1 cellular context compared by ENCODE assay signal in the genomic region with DNA sequence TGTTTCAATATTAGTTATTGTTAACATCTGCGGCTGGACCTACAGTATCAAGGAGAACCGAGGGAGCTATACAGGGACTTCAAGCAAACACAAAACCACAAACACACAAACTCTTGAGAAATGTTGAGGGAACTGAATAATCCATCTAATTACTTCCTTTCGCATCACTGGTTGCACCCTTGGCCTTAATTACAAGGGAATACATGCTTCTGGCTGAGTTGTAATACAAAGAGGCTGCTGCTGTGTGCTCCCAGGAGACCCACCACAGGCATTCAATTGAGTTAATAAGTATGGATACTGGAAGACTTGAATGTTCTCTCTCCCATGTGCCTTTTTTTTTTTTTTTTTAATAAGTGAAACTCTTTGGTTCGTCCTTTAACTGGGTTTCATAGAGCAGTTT.
TF ChIP-seq lines count a peak whose summit lies in the region.

No MANE protein-coding gene starts in this region.

TF ChIP-seq in HepG2, 621 proteins besides CTCF, POLR2A, EP300 and RAD21 (continued from another document):
- no peak for TF ChIP-seq ZHX1 (CRISPR knock-in tag; IDR thresholded peaks at IDR 0.05; ENCODE audit: low read depth)
- TF ChIP-seq, protein P1, sequence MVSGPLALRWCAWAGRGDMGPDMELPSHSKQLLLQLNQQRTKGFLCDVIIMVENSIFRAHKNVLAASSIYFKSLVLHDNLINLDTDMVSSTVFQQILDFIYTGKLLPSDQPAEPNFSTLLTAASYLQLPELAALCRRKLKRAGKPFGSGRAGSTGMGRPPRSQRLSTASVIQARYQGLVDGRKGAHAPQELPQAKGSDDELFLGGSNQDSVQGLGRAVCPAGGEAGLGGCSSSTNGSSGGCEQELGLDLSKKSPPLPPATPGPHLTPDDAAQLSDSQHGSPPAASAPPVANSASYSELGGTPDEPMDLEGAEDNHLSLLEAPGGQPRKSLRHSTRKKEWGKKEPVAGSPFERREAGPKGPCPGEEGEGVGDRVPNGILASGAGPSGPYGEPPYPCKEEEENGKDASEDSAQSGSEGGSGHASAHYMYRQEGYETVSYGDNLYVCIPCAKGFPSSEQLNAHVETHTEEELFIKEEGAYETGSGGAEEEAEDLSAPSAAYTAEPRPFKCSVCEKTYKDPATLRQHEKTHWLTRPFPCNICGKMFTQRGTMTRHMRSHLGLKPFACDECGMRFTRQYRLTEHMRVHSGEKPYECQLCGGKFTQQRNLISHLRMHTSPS (CRISPR knock-in tag; IDR thresholded peaks at IDR 0.05; ENCODE audit: low read depth), result no peak
- no peak for TF ChIP-seq FOSL1 (CRISPR knock-in tag; IDR thresholded peaks at IDR 0.05; ENCODE audit: borderline replicate concordance)
- TF ChIP-seq TOE1 (CRISPR knock-in tag; IDR thresholded peaks at IDR 0.05), result no peak
- TF ChIP-seq RARA (CRISPR knock-in tag; IDR thresholded peaks at IDR 0.05), result no peak
- no peak for TF ChIP-seq ZNF136 (CRISPR knock-in tag; IDR thresholded peaks at IDR 0.05; ENCODE audit: low read depth)
- TF ChIP-seq RBM39 (IDR thresholded peaks at IDR 0.05; ENCODE audit: low read depth, low read length, poor library complexity, severe bottlenecking), result no peak
- no peak for TF ChIP-seq ERF (CRISPR knock-in tag; IDR thresholded peaks at IDR 0.05)
